Comparison of ENCODE assay signal across 17 cellular contexts in the genomic region with DNA sequence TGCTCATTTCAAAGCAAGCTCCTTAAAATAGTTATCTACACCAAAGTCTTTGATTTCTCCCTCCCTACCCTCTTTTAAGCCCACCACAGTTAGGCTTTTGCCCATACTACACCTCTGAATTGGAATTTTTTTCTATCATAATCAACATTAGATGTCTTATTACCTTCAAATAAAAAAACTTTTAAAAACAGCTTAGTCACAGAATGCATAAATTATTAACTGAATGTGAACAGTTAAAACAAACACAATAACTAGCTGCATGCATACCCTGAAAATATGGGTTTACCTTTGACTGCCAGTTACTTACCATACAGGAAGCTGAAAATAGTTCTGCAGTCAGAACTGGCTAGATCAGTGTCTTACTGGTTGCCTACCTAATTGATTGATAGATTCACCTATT.
DNase-seq lines count a peak whose midpoint lies in the region; ATAC-seq and TF ChIP-seq lines count a peak whose summit lies in the region.
"Had no signal": no experiment of that assay in that cellular context is flagged by ENCODE, and none has a peak within 500 bp of the region (broad histone marks: within the 10 kb centered on the region; RNA-seq: fewer than 3 reads in every experiment).

No MANE protein-coding gene starts in this region.

- no peak overlapping the region for H3K4me2 ChIP-seq in mesenchymal stem cell (ENCODE audit: low read length, poor library complexity, severe bottlenecking)

- no peak overlapping the region for H2BK120ac ChIP-seq in mesenchymal stem cell (ENCODE audit: low read depth, low read length)

- H3K36me3 ChIP-seq in mesenchymal stem cell (ENCODE audit: control insufficient read depth in 1 of 2, insufficient read depth in 2 of 2, low read depth in 1 of 2, low read length in 2 of 2) (no peaks in the 10 kb centered on the region), H7 (replicated peaks; ENCODE audit: control insufficient read depth, insufficient read depth, low read length) (no peaks in the 10 kb centered on the region)

- DNase-seq in Caki2 (ENCODE audit: low read depth), result peak; percentile 79
- no peak for DNase-seq in mesenchymal stem cell
- no peak for DNase-seq in stimulated activated CD4-positive, alpha-beta T cell treated with anti-CD3 and anti-CD28 coated beads, Interleukin-2, amount 100 ng/mL, for 48 hours
- DNase-seq in H7, result no peak
- DNase-seq: 8988T; C1 segment of cervical spinal cord; CD4-positive, alpha-beta memory T cell; COR-L47; DMS 273 treated with DMSO at 0.1 percent for 48 hours; DMS79; EL; GDM1; GOT3 had no signal

- H3K4me3 ChIP-seq in mesenchymal stem cell (ENCODE audit: insufficient read depth in 1 of 2, low read depth in 1 of 2, low read length in 2 of 2) (no peak overlapping the region), H7 (ENCODE audit: insufficient read depth, low read depth, low read length) (no peak overlapping the region)
- H3K4me3 ChIP-seq: GM12878 had no signal

- H3K4ac ChIP-seq in mesenchymal stem cell (ENCODE audit: low read depth in 1 of 2, low read length in 2 of 2), result no peak overlapping the region

- H3K9ac ChIP-seq in mesenchymal stem cell (ENCODE audit: low read length), result no peak overlapping the region

- no peak overlapping the region for H3K14ac ChIP-seq in mesenchymal stem cell (ENCODE audit: low read length in 2 of 2)

- H3K27me3 ChIP-seq in mesenchymal stem cell (ENCODE audit: control insufficient read depth in 1 of 2, insufficient read depth in 1 of 2, low read length in 2 of 2), result no peaks in the 10 kb centered on the region
- no peaks in the 10 kb centered on the region for H3K27me3 ChIP-seq in H7 (ENCODE audit: control insufficient read depth, insufficient read depth, low read length)

- no peak overlapping the region for H2AFZ ChIP-seq in mesenchymal stem cell (ENCODE audit: low read depth, low read length)

- H3K23ac ChIP-seq in mesenchymal stem cell (ENCODE audit: low read length in 2 of 2), result no peak overlapping the region

- H3K9me3 ChIP-seq in mesenchymal stem cell (ENCODE audit: control insufficient read depth, low read length), result no peaks in the 10 kb centered on the region

- H2AK5ac ChIP-seq in mesenchymal stem cell (ENCODE audit: low read length, severe bottlenecking), result no peak overlapping the region

- H2BK12ac ChIP-seq in mesenchymal stem cell (ENCODE audit: low read length in 2 of 2), result no peak overlapping the region

- ATAC-seq in GM18511 (IDR thresholded peaks at IDR 0.05; ENCODE audit: unreplicated experiment), result no peak
- ATAC-seq: GM12878, HCT116 had no signal

- TF ChIP-seq CTCF in VCaP (conservative IDR thresholded peaks at IDR 0.05), result no peak

- H3K27ac ChIP-seq in VCaP, result peak overlapping the region; percentile 16; the same call in 1 of the 2 replicates
- peak overlapping the region; percentile 87 for H3K27ac ChIP-seq in mesenchymal stem cell (ENCODE audit: low read length, poor library complexity, severe bottlenecking)

- no peaks in the 10 kb centered on the region for H3K79me1 ChIP-seq in mesenchymal stem cell (replicated peaks; ENCODE audit: low read length, poor library complexity, severe bottlenecking)

- peaks cover 3% of the 10 kb centered on the region for H3K4me1 ChIP-seq in mesenchymal stem cell (ENCODE audit: control insufficient read depth, insufficient read depth, low read depth, low read length)

- H3K18ac ChIP-seq in mesenchymal stem cell (ENCODE audit: low read depth in 1 of 2, low read length in 2 of 2), result no peak overlapping the region

- H4K91ac ChIP-seq in mesenchymal stem cell (ENCODE audit: low read length), result no peak overlapping the region

- in situ Hi-C loops in Caki2 (cut with HindIII; ENCODE audit: low pct_unique_long_range_greater_than_20kb, low sequenced_read_pairs), result no loop called here

- H2BK5ac ChIP-seq in mesenchymal stem cell (ENCODE audit: low read depth, low read length, poor library complexity, severe bottlenecking), result no peak overlapping the region

- H4K8ac ChIP-seq in mesenchymal stem cell (ENCODE audit: low read length), result no peak overlapping the region

- H2BK15ac ChIP-seq in mesenchymal stem cell (ENCODE audit: low read depth, poor library complexity, severe bottlenecking), result no peak overlapping the region
